ENCODE assay signal across 1 cellular context in the genomic region with DNA sequence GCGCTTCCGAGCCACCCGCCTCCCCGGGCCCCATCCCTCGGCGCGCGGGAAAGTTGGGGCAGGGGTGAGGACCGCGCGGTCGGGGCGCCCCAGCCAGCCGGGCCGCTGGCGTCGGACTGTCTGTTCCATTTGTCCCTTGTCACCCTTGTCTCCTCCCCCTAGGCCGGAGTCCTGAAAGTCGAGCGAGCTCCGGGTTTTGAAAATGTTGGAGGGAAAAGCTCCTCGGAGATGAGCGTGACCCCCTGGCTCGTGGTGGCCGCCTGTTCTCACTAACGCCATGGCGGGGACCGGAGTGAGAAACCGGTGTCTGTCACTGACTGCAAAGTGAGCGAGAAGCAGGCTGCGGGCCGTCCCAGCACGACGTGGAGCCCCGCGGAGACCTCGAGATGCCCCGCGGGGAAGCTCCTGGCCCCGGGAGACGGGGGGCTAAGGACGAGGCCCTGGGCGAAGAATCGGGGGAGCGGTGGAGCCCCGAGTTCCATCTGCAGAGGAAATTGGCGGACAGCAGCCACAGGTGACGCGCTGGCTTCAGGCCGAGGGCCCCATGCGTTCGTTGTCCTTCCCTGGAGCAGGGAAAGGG.
TF ChIP-seq lines count a peak whose summit lies in the region.

No MANE protein-coding gene starts in this region.

TF ChIP-seq in HepG2, 621 proteins besides CTCF, POLR2A, EP300 and RAD21 (continued from another document):
- no peak for TF ChIP-seq STAT6 (CRISPR knock-in tag; IDR thresholded peaks at IDR 0.05; ENCODE audit: borderline replicate concordance)
- TF ChIP-seq GABPB1 (CRISPR knock-in tag; IDR thresholded peaks at IDR 0.05) = peak; percentile 23; the same call in 1 of the 2 replicates
- no peak for TF ChIP-seq ARHGAP35 (CRISPR knock-in tag; IDR thresholded peaks at IDR 0.05; ENCODE audit: borderline replicate concordance)
- TF ChIP-seq ZBTB49 (CRISPR knock-in tag; IDR thresholded peaks at IDR 0.05; ENCODE audit: borderline replicate concordance) = no peak
- no peak for TF ChIP-seq DRAP1 (CRISPR knock-in tag; IDR thresholded peaks at IDR 0.05)
- no peak for TF ChIP-seq HOXA7 (CRISPR knock-in tag; IDR thresholded peaks at IDR 0.05)
- TF ChIP-seq MEIS2 (CRISPR knock-in tag; IDR thresholded peaks at IDR 0.05) = no peak
- TF ChIP-seq ZNF629 (CRISPR knock-in tag; conservative IDR thresholded peaks at IDR 0.05) = no peak
- TF ChIP-seq TERF1 (CRISPR knock-in tag; IDR thresholded peaks at IDR 0.05) = no peak
- no peak for TF ChIP-seq THRA (CRISPR knock-in tag; IDR thresholded peaks at IDR 0.05; ENCODE audit: borderline replicate concordance)
- TF ChIP-seq ZNF414 (CRISPR knock-in tag; IDR thresholded peaks at IDR 0.05) = no peak
- no peak for TF ChIP-seq JARID2 (CRISPR knock-in tag; IDR thresholded peaks at IDR 0.05; ENCODE audit: insufficient replicate concordance)
- TF ChIP-seq, protein P1, sequence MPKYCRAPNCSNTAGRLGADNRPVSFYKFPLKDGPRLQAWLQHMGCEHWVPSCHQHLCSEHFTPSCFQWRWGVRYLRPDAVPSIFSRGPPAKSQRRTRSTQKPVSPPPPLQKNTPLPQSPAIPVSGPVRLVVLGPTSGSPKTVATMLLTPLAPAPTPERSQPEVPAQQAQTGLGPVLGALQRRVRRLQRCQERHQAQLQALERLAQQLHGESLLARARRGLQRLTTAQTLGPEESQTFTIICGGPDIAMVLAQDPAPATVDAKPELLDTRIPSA (CRISPR knock-in tag; IDR thresholded peaks at IDR 0.05; ENCODE audit: borderline replicate concordance) = no peak
- no peak for TF ChIP-seq ZNF549 (CRISPR knock-in tag; IDR thresholded peaks at IDR 0.05)
- TF ChIP-seq ZNF598 (CRISPR knock-in tag; IDR thresholded peaks at IDR 0.05; ENCODE audit: borderline replicate concordance) = no peak
- no peak for TF ChIP-seq TAF1 (CRISPR knock-in tag; IDR thresholded peaks at IDR 0.05)
- no peak for TF ChIP-seq FOXK1 (CRISPR knock-in tag; IDR thresholded peaks at IDR 0.05; ENCODE audit: borderline replicate concordance, low read depth)
- no peak for TF ChIP-seq GFI1 (CRISPR knock-in tag; IDR thresholded peaks at IDR 0.05; ENCODE audit: borderline replicate concordance)
- TF ChIP-seq ZNF430 (CRISPR knock-in tag; IDR thresholded peaks at IDR 0.05) = no peak
- TF ChIP-seq CREM (IDR thresholded peaks at IDR 0.05) = no peak
- TF ChIP-seq CREM (CRISPR knock-in tag; IDR thresholded peaks at IDR 0.05) = no peak
- TF ChIP-seq HIVEP1 (CRISPR knock-in tag; IDR thresholded peaks at IDR 0.05) = peak; percentile 25; the same call in 1 of the 2 replicates
